ENCODE assay signal across 18 cellular contexts in the genomic region with DNA sequence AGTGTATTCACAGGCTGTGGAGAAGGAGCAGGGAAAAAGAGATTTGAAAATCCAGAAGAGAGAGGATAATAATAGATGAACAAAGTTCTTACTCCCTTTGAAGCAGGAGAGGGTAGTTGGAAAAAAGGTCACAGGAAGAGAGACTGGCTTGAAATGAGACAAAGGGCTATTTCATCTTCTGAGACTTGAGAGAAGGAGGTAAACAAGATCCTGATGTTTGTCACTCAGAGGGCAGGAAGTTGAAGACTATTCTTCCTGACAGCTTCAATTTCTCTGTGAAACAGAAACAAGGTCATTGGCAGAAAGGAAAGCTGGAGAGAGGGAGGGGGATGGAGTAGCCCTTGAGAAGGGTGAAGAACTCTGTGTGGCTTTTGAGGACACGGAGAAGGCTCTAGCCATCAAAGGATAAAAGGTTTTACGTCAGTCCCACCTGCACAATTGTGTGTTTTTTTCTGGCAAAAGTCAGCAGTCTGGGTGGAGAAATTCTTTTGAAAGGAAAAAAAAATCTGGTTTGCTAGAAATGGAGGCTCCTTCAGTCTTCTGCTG.
DNase-seq lines count a peak whose midpoint lies in the region; ATAC-seq and TF ChIP-seq lines count a peak whose summit lies in the region.
"Had no signal": no experiment of that assay in that cellular context is flagged by ENCODE, and none has a peak within 500 bp of the region (broad histone marks: within the 10 kb centered on the region; RNA-seq: fewer than 3 reads in every experiment).

No MANE protein-coding gene starts in this region.

- H3K36me3 ChIP-seq in GM23338 (ENCODE audit: insufficient read depth) (no peaks in the 10 kb centered on the region), PC-9 (ENCODE audit: low read depth) (no peaks in the 10 kb centered on the region)
- H3K36me3 ChIP-seq: Peyer's patch had no signal

- H3K4me2 ChIP-seq in GM23338 (no peak overlapping the region), PC-9 (no peak overlapping the region)

- H3K4me1 ChIP-seq in GM23338 (ENCODE audit: insufficient read depth) (peaks cover 1% of the 10 kb centered on the region; the same call in 1 of the 2 replicates), PC-9 (replicated peaks; ENCODE audit: insufficient read depth) (no peaks in the 10 kb centered on the region)
- H3K4me1 ChIP-seq: Peyer's patch had no signal

- H3K27me3 ChIP-seq in GM23338 (ENCODE audit: insufficient read depth) (no peaks in the 10 kb centered on the region), PC-9 (ENCODE audit: insufficient read depth, low read depth) (no peaks in the 10 kb centered on the region)
- H3K27me3 ChIP-seq: Peyer's patch had no signal

- POLR2A ChIA-PET in PC-9 (lab: Charles Lee; ENCODE audit: unreplicated experiment) = no interaction called here
- POLR2A ChIA-PET in naive thymus-derived CD8-positive, alpha-beta T cell (lab: Charles Lee) = no interaction called here

- no peak overlapping the region for H3K4me3 ChIP-seq in GM23338
- no peak overlapping the region for H3K4me3 ChIP-seq in PC-9
- H3K4me3 ChIP-seq: K562, Peyer's patch had no signal

- H4K20me1 ChIP-seq in GM23338 (replicated peaks; ENCODE audit: insufficient read depth) (no peaks in the 10 kb centered on the region; the same call in 1 of the 2 replicates), PC-9 (ENCODE audit: insufficient read depth) (no peaks in the 10 kb centered on the region)

- peak; percentile 50 for DNase-seq in COLO829 (ENCODE audit: low spot score)
- DNase-seq in GM23338 (ENCODE audit: low spot score) = peak; percentile 3
- DNase-seq in PC-9 = no peak
- DNase-seq in left kidney (ENCODE audit: low read depth, low spot score) = peak; percentile 17
- no peak for DNase-seq in NCI-H510A treated with DMSO at 0.1 percent for 48 hours (lab: John Stamatoyannopoulos, UW)
- DNase-seq in naive thymus-derived CD8-positive, alpha-beta T cell = no peak
- no peak for DNase-seq in ecto neural progenitor cell (ENCODE audit: low spot score)
- DNase-seq: CD4-positive, CD25-positive, alpha-beta regulatory T cell; EL; NCI-H1048; NCI-H524 treated with DMSO at 0.1 percent for 48 hours; Peyer's patch; Right ventricle myocardium superior had no signal

- ATAC-seq in GM23338 (no peak), GM19023 (IDR thresholded peaks at IDR 0.05; ENCODE audit: unreplicated experiment) (no peak)
- no peak for ATAC-seq in naive thymus-derived CD8-positive, alpha-beta T cell
- ATAC-seq: HCT116, K562, SK-N-SH treated with all-trans-retinoic acid at 6 μM for 48 hours had no signal

- no peaks in the 10 kb centered on the region for H3K27me3 Mint-ChIP-seq in GM23338 (ENCODE audit: insufficient read depth, low read depth, poor library complexity)
- peaks cover 0 to 2% (median 0%) of the 10 kb centered on the region in 5 donors for H3K27me3 Mint-ChIP-seq in naive thymus-derived CD8-positive, alpha-beta T cell
- H3K27me3 Mint-ChIP-seq: CD4-positive, CD25-positive, alpha-beta regulatory T cell had no signal

- no TSS peak for BruUV-seq in PC-9 (replicated peaks; lab: Mats Ljungman, UMichigan)

- TF ChIP-seq CTCF in GM23338 (conservative IDR thresholded peaks at IDR 0.05; ENCODE audit: low read depth in 2 of 2) (no peak), PC-9 (conservative IDR thresholded peaks at IDR 0.05) (no peak)

- no peak overlapping the region for H3K4me3 Mint-ChIP-seq in GM23338
- no peak overlapping the region for H3K4me3 Mint-ChIP-seq in naive thymus-derived CD8-positive, alpha-beta T cell
- H3K4me3 Mint-ChIP-seq: CD4-positive, CD25-positive, alpha-beta regulatory T cell; T-helper 1 cell treated with Interleukin-12 subunit alpha and Interleukin-12 subunit beta and Interleukin-4 antibody, amounts not matched to agents 30 μg/mL and 1 μg/mL, for 36 hours had no signal

- H3F3A ChIP-seq in GM23338 (replicated peaks; ENCODE audit: low read depth) (no peaks in the 10 kb centered on the region), PC-9 (ENCODE audit: insufficient read depth, low read depth) (no peaks in the 10 kb centered on the region)

- intact Hi-C loops in PC-9 (cut with micrococcal nuclease; ENCODE audit: unreplicated experiment) = no loop called here

- no peak overlapping the region for H3K27ac ChIP-seq in GM23338 (ENCODE audit: low read depth)
- H3K27ac ChIP-seq in PC-9 = no peak overlapping the region
- H3K27ac ChIP-seq: Peyer's patch had no signal

- H3K79me2 ChIP-seq in GM23338 (replicated peaks; ENCODE audit: insufficient read depth) = no peaks in the 10 kb centered on the region
- H3K79me2 ChIP-seq in PC-9 (ENCODE audit: low read depth) = no peaks in the 10 kb centered on the region

- peaks cover 5% of the 10 kb centered on the region; the same call in 2 of the 3 replicates for H3K4me1 Mint-ChIP-seq in GM23338
- H3K4me1 Mint-ChIP-seq in naive thymus-derived CD8-positive, alpha-beta T cell = no peaks in the 10 kb centered on the region
- H3K4me1 Mint-ChIP-seq: CD4-positive, CD25-positive, alpha-beta regulatory T cell had no signal

- H2AFZ ChIP-seq in GM23338 (peak overlapping the region; percentile 6; the same call in 1 of the 2 replicates), PC-9 (peak overlapping the region; percentile 56)

- H3K9me3 Mint-ChIP-seq in GM23338 = no peaks in the 10 kb centered on the region
- peaks cover 0 to 4% (median 0%) of the 10 kb centered on the region in 9 donors for H3K9me3 Mint-ChIP-seq in naive thymus-derived CD8-positive, alpha-beta T cell
- H3K9me3 Mint-ChIP-seq: T-helper 1 cell treated with Interleukin-12 subunit alpha and Interleukin-12 subunit beta and Interleukin-4 antibody, amounts not matched to agents 30 μg/mL and 1 μg/mL, for 36 hours had no signal

- H3K9me3 ChIP-seq in PC-9 (ENCODE audit: insufficient read depth, low read depth) = no peaks in the 10 kb centered on the region
- H3K9me3 ChIP-seq: Peyer's patch had no signal

- 0 out of 2 replicates have a peak, but pooled peaks cover 9% of the 10 kb centered on the region for H3K9me2 ChIP-seq in GM23338 (ENCODE audit: insufficient read depth)
- no peaks in the 10 kb centered on the region for H3K9me2 ChIP-seq in PC-9 (ENCODE audit: insufficient read depth)

- peaks cover 6% of the 10 kb centered on the region; the same call in 1 of the 3 replicates for H3K36me3 Mint-ChIP-seq in GM23338 (ENCODE audit: low read depth)
- no peaks in the 10 kb centered on the region for H3K36me3 Mint-ChIP-seq in naive thymus-derived CD8-positive, alpha-beta T cell
- H3K36me3 Mint-ChIP-seq: CD4-positive, CD25-positive, alpha-beta regulatory T cell had no signal

- CTCF ChIA-PET in PC-9 (lab: Charles Lee) = no interaction called here

- H3K27ac Mint-ChIP-seq in GM23338 = no peak overlapping the region
- no peak overlapping the region for H3K27ac Mint-ChIP-seq in naive thymus-derived CD8-positive, alpha-beta T cell
- H3K27ac Mint-ChIP-seq: CD4-positive, CD25-positive, alpha-beta regulatory T cell; T-helper 1 cell treated with Interleukin-12 subunit alpha and Interleukin-12 subunit beta and Interleukin-4 antibody, amounts not matched to agents 30 μg/mL and 1 μg/mL, for 36 hours had no signal

TF ChIP-seq in GM23338, 12 proteins besides CTCF, POLR2A, EP300 and RAD21 (continues in another document):
- TF ChIP-seq EZH2phosphoT487 (IDR thresholded peaks at IDR 0.05; ENCODE audit: unreplicated experiment) = no peak
- no peak for TF ChIP-seq POLR2AphosphoS5 (IDR thresholded peaks at IDR 0.05; ENCODE audit: low read depth)
- TF ChIP-seq STAT1 (IDR thresholded peaks at IDR 0.05; ENCODE audit: unreplicated experiment) = no peak
- TF ChIP-seq NANOG (IDR thresholded peaks at IDR 0.05; ENCODE audit: borderline replicate concordance) = no peak
- TF ChIP-seq, protein P1, sequence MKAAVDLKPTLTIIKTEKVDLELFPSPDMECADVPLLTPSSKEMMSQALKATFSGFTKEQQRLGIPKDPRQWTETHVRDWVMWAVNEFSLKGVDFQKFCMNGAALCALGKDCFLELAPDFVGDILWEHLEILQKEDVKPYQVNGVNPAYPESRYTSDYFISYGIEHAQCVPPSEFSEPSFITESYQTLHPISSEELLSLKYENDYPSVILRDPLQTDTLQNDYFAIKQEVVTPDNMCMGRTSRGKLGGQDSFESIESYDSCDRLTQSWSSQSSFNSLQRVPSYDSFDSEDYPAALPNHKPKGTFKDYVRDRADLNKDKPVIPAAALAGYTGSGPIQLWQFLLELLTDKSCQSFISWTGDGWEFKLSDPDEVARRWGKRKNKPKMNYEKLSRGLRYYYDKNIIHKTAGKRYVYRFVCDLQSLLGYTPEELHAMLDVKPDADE (IDR thresholded peaks at IDR 0.05) = no peak
- no peak for TF ChIP-seq CREB1 (CRISPR knock-in tag; IDR thresholded peaks at IDR 0.05; ENCODE audit: low read depth)
- no peak for TF ChIP-seq ZNF331 (CRISPR knock-in tag; IDR thresholded peaks at IDR 0.05; ENCODE audit: low read depth)

Comparison
In these comparisons a context has a peak if more than half of its experiments do, and no peak if none do; other contexts are left out.
1. DNase-seq: peak in COLO829 (single experiment), GM23338 (single experiment) and left kidney (single experiment); none in PC-9 (0 of 2), NCI-H510A treated with DMSO at 0.1 percent for 48 hours (single experiment), naive thymus-derived CD8-positive, alpha-beta T cell (0 of 10) and ecto neural progenitor cell (single experiment).